Comparison of ENCODE assay signal across 23 cellular contexts in genomic region chr2:177344316-177344715, GRCh38.
"Had no signal": no experiment of that assay in that cellular context is flagged by ENCODE, and none has a peak within 500 bp of the region (broad histone marks: within the 10 kb centered on the region; RNA-seq: fewer than 3 reads in every experiment).

No MANE protein-coding gene starts in this region.

- H3K27me3 Mint-ChIP-seq: activated CD4-positive, alpha-beta memory T cell treated with anti-CD3 and anti-CD28 coated beads, Interleukin-2, amount 10 ng/mL, durations not matched to agents 7 days and 5 days; activated CD4-positive, alpha-beta T cell treated with anti-CD3 and anti-CD28 coated beads, Interleukin-2, amount 10 ng/mL, durations not matched to agents 24 days and 14 days; activated naive CD8-positive, alpha-beta T cell treated with anti-CD3 and anti-CD28 coated beads, Interleukin-2, amount 10 ng/mL, durations not matched to agents 7 days and 5 days; effector memory CD8-positive, alpha-beta T cell; progenitor cell of endocrine pancreas had no signal

- H3K4me3 ChIP-seq: colonic mucosa, dorsolateral prefrontal cortex, gastroesophageal sphincter, left ventricle myocardium inferior, upper lobe of right lung had no signal

- FAIRE-seq: bronchial epithelial cell had no signal

- DNase-seq: activated CD4-positive, alpha-beta memory T cell treated with anti-CD3 and anti-CD28 coated beads, Interleukin-2, amount 10 ng/mL, durations not matched to agents 7 days and 5 days; activated CD4-positive, alpha-beta T cell treated with anti-CD3 and anti-CD28 coated beads, Interleukin-2, amount 10 ng/mL, durations not matched to agents 24 days and 14 days; activated effector memory CD4-positive, alpha-beta T cell treated with Interleukin-2 at 50 U/mL for 16 hours; activated naive CD4-positive, alpha-beta T cell treated with anti-CD3 and anti-CD28 coated beads for 36 hours; activated naive CD8-positive, alpha-beta T cell treated with anti-CD3 and anti-CD28 coated beads, Interleukin-2, amount 10 ng/mL, durations not matched to agents 7 days and 5 days; activated T-cell treated with anti-CD3 and anti-CD28 coated beads, Interleukin-2, amount 50 U/mL, for 72 hours; amniotic stem cell; colonic mucosa; dorsolateral prefrontal cortex; effector memory CD8-positive, alpha-beta T cell; head of caudate nucleus; hypothalamus; left ventricle myocardium inferior; midbrain; natural killer cell; retina; stimulated activated CD4-positive, alpha-beta T cell treated with anti-CD3 and anti-CD28 coated beads, Interleukin-2, amount 100 ng/mL, for 48 hours; stimulated activated naive CD4-positive, alpha-beta T cell; T1000; upper lobe of right lung had no signal

- H3K27ac Mint-ChIP-seq: activated CD4-positive, alpha-beta memory T cell treated with anti-CD3 and anti-CD28 coated beads, Interleukin-2, amount 10 ng/mL, durations not matched to agents 7 days and 5 days; activated CD4-positive, alpha-beta T cell treated with anti-CD3 and anti-CD28 coated beads, Interleukin-2, amount 10 ng/mL, durations not matched to agents 24 days and 14 days; activated naive CD4-positive, alpha-beta T cell treated with anti-CD3 and anti-CD28 coated beads for 36 hours; activated naive CD8-positive, alpha-beta T cell treated with anti-CD3 and anti-CD28 coated beads, Interleukin-2, amount 10 ng/mL, durations not matched to agents 7 days and 5 days; activated T-cell treated with anti-CD3 and anti-CD28 coated beads, Interleukin-2, amount 50 U/mL, for 72 hours; effector memory CD8-positive, alpha-beta T cell; natural killer cell; progenitor cell of endocrine pancreas had no signal

- ATAC-seq: activated T-cell treated with anti-CD3 and anti-CD28 coated beads, Interleukin-2, amount 50 U/mL, for 72 hours; effector memory CD8-positive, alpha-beta T cell; gastroesophageal sphincter; natural killer cell; upper lobe of right lung had no signal

- H3K9me3 Mint-ChIP-seq: activated CD4-positive, alpha-beta memory T cell treated with anti-CD3 and anti-CD28 coated beads, Interleukin-2, amount 10 ng/mL, durations not matched to agents 7 days and 5 days; activated CD4-positive, alpha-beta T cell treated with anti-CD3 and anti-CD28 coated beads, Interleukin-2, amount 10 ng/mL, durations not matched to agents 24 days and 14 days; activated naive CD4-positive, alpha-beta T cell treated with anti-CD3 and anti-CD28 coated beads for 36 hours; activated naive CD8-positive, alpha-beta T cell treated with anti-CD3 and anti-CD28 coated beads, Interleukin-2, amount 10 ng/mL, durations not matched to agents 7 days and 5 days; activated T-cell treated with anti-CD3 and anti-CD28 coated beads, Interleukin-2, amount 50 U/mL, for 72 hours; effector memory CD8-positive, alpha-beta T cell; natural killer cell had no signal

- H3K4me3 Mint-ChIP-seq: activated CD4-positive, alpha-beta memory T cell treated with anti-CD3 and anti-CD28 coated beads, Interleukin-2, amount 10 ng/mL, durations not matched to agents 7 days and 5 days; activated CD4-positive, alpha-beta T cell treated with anti-CD3 and anti-CD28 coated beads, Interleukin-2, amount 10 ng/mL, durations not matched to agents 24 days and 14 days; activated naive CD4-positive, alpha-beta T cell treated with anti-CD3 and anti-CD28 coated beads for 36 hours; activated naive CD8-positive, alpha-beta T cell treated with anti-CD3 and anti-CD28 coated beads, Interleukin-2, amount 10 ng/mL, durations not matched to agents 7 days and 5 days; activated T-cell treated with anti-CD3 and anti-CD28 coated beads, Interleukin-2, amount 50 U/mL, for 72 hours; effector memory CD8-positive, alpha-beta T cell; natural killer cell had no signal

- H3K4me1 ChIP-seq: colonic mucosa, left ventricle myocardium inferior had no signal

- H3K36me3 Mint-ChIP-seq: activated naive CD8-positive, alpha-beta T cell treated with anti-CD3 and anti-CD28 coated beads, Interleukin-2, amount 10 ng/mL, durations not matched to agents 7 days and 5 days; natural killer cell had no signal

- H3K9me3 ChIP-seq: colonic mucosa, gastroesophageal sphincter, left ventricle myocardium inferior, upper lobe of right lung had no signal

- H3K36me3 ChIP-seq: colonic mucosa, gastroesophageal sphincter, left ventricle myocardium inferior, upper lobe of right lung had no signal

- H3K27me3 ChIP-seq: colonic mucosa, dorsolateral prefrontal cortex, gastroesophageal sphincter, upper lobe of right lung had no signal

- H3K27ac ChIP-seq: colonic mucosa, dorsolateral prefrontal cortex, gastroesophageal sphincter, left ventricle myocardium inferior, upper lobe of right lung had no signal

- H3K4me1 Mint-ChIP-seq: activated CD4-positive, alpha-beta memory T cell treated with anti-CD3 and anti-CD28 coated beads, Interleukin-2, amount 10 ng/mL, durations not matched to agents 7 days and 5 days; activated CD4-positive, alpha-beta T cell treated with anti-CD3 and anti-CD28 coated beads, Interleukin-2, amount 10 ng/mL, durations not matched to agents 24 days and 14 days; activated naive CD8-positive, alpha-beta T cell treated with anti-CD3 and anti-CD28 coated beads, Interleukin-2, amount 10 ng/mL, durations not matched to agents 7 days and 5 days; natural killer cell had no signal
